10 cellular contexts compared by ENCODE assay signal in genomic region chr4:68342139-68342538, GRCh38. TPM values are rescaled to one million over a fixed set of nuclear protein-coding genes. Genes with fewer than 3 reads are reported as not detected.
DNase-seq lines count a peak whose midpoint lies in the region; ATAC-seq, FAIRE-seq and TF ChIP-seq lines count a peak whose summit lies in the region.
"Had no signal": no experiment of that assay in that cellular context is flagged by ENCODE, and none has a peak within 500 bp of the region (broad histone marks: within the 10 kb centered on the region; RNA-seq: fewer than 3 reads in every experiment).

No MANE protein-coding gene starts in this region.

- POLR2A ChIA-PET in A673 (lab: Charles Lee; ENCODE audit: low non-redundant PET), result no interaction called here

- H2AFZ ChIP-seq in keratinocyte (ENCODE audit: control insufficient read depth, low read length), result no peak overlapping the region

- H3K36me3 Mint-ChIP-seq in brain, result peaks cover 42% of the 10 kb centered on the region

- DNase-seq in A673 (ENCODE audit: low spot score), result peak; percentile 10
- DNase-seq in G401 (ENCODE audit: low spot score), result peak; percentile 43
- peak; percentile 44 for DNase-seq in keratinocyte (ENCODE audit: low read depth, low spot score)
- DNase-seq in T-helper 1 cell, result no peak
- DNase-seq: NCI-H2029 treated with DMSO at 0.1 percent for 48 hours had no signal

- H3K4me2 ChIP-seq in keratinocyte (ENCODE audit: control insufficient read depth, extremely low read depth, insufficient read depth, low read depth, low read length), result peak overlapping the region; percentile 72

- ATAC-seq in GM18873 (IDR thresholded peaks at IDR 0.05; ENCODE audit: low FRiP score, unreplicated experiment) (no peak), HG03571 (IDR thresholded peaks at IDR 0.05; ENCODE audit: unreplicated experiment) (no peak), HG03175 (IDR thresholded peaks at IDR 0.05; ENCODE audit: unreplicated experiment) (no peak)

- intact Hi-C loops in A673 (cut with micrococcal nuclease; ENCODE audit: unreplicated experiment), result no loop called here

- dilution Hi-C loops in keratinocyte (cut with MboI; ENCODE audit: extremely low pct_ligation_motif_present, low sequenced_read_pairs), result no loop called here

- H3K9me3 ChIP-seq in A673 (ENCODE audit: low read depth, low read length, poor library complexity, severe bottlenecking) (no peaks in the 10 kb centered on the region), keratinocyte (ENCODE audit: control insufficient read depth, low read depth, low read length) (no peaks in the 10 kb centered on the region)
- H3K9me3 ChIP-seq: HAP-1 had no signal

- H4K20me1 ChIP-seq in keratinocyte (ENCODE audit: control insufficient read depth, extremely low read depth, insufficient read depth, low read length), result peaks cover 19% of the 10 kb centered on the region

- peaks cover 100% of the 10 kb centered on the region for H3K79me2 ChIP-seq in keratinocyte (ENCODE audit: control insufficient read depth, insufficient read depth, low read length)

- FAIRE-seq in keratinocyte (lab: Jason Lieb, UNC), result peak; percentile 96

- CTCF ChIA-PET in A673 (lab: Charles Lee), result no interaction called here

- H3K4me1 ChIP-seq in A673 (ENCODE audit: insufficient read depth, low read length, poor library complexity, severe bottlenecking) (peaks cover 9% of the 10 kb centered on the region), keratinocyte (ENCODE audit: control insufficient read depth, extremely low read depth, insufficient read depth, low read length) (peaks cover 50% of the 10 kb centered on the region)

- H3K9me1 ChIP-seq in keratinocyte (ENCODE audit: control insufficient read depth, extremely low read depth, insufficient read depth, low read length), result peaks cover 7% of the 10 kb centered on the region

- H3K27ac Mint-ChIP-seq in brain, result peak overlapping the region in 4 of 5 experiments; percentile 4 to 44 (median 16)

- peak overlapping the region; percentile 40 for H3K9ac ChIP-seq in keratinocyte (ENCODE audit: control insufficient read depth, extremely low read depth, insufficient read depth, low read length)

- H3K4me3 Mint-ChIP-seq in brain, result peak overlapping the region; percentile 30 to 70 (median 62)

- no TSS peak for BruUV-seq in A673 (replicated peaks; lab: Mats Ljungman, UMichigan)

- no peak for TF ChIP-seq CTCF in A673 (conservative IDR thresholded peaks at IDR 0.05; ENCODE audit: low read depth, low read length)
- TF ChIP-seq CTCF in brain (conservative IDR thresholded peaks at IDR 0.05), result no peak
- TF ChIP-seq CTCF in keratinocyte (optimal IDR thresholded peaks at IDR 0.05 in 1 of 3, IDR thresholded peaks at IDR 0.05 in 1 of 3, conservative IDR thresholded peaks at IDR 0.05 in 1 of 3; ENCODE audit: extremely low read depth in 1 of 3, insufficient read depth in 2 of 3, low read length in 3 of 3), result no peak

- H3K4me3 ChIP-seq in A673 (ENCODE audit: low read depth, low read length, poor library complexity, severe bottlenecking) (no peak overlapping the region), keratinocyte (ENCODE audit: control insufficient read depth in 2 of 3, extremely low read depth in 1 of 3, insufficient read depth in 2 of 3, low read depth in 1 of 3, low read length in 3 of 3) (peak overlapping the region in 2 of 3 experiments; percentile 8 to 29)
- H3K4me3 ChIP-seq: HAP-1 had no signal

- H3K27ac ChIP-seq in A673 (ENCODE audit: low read depth, low read length, poor library complexity, severe bottlenecking) (no peak overlapping the region), keratinocyte (ENCODE audit: control insufficient read depth, insufficient read depth, low read length) (peak overlapping the region; percentile 72)

- no peaks in the 10 kb centered on the region for H3K27me3 Mint-ChIP-seq in brain

- no peaks in the 10 kb centered on the region for H3K27me3 ChIP-seq in A673 (replicated peaks; ENCODE audit: insufficient read depth, low read depth, low read length, poor library complexity)
- H3K27me3 ChIP-seq in keratinocyte (ENCODE audit: control insufficient read depth, extremely low read depth, insufficient read depth, low read length), result no peaks in the 10 kb centered on the region

- no peaks in the 10 kb centered on the region for H3K9me3 Mint-ChIP-seq in brain

- H3K36me3 ChIP-seq in A673 (ENCODE audit: insufficient read depth, low read length, poor library complexity, severe bottlenecking) (no peaks in the 10 kb centered on the region), keratinocyte (ENCODE audit: control insufficient read depth in 2 of 2, extremely low read depth in 1 of 2, insufficient read depth in 2 of 2, low read length in 2 of 2) (peaks cover 5 to 11% of the 10 kb centered on the region in 2 experiments)

- peaks cover 86% of the 10 kb centered on the region for H3K4me1 Mint-ChIP-seq in brain

- in situ Hi-C loops in G401 (cut with HindIII; ENCODE audit: low sequenced_read_pairs), result no loop called here

RNA-seq across cellular contexts. Expression of gene YTHDC1, which starts 7.8 kb away (rescaled TPM):
- total RNA-seq in A673 (2021), result 45.3 and 51.9 TPM in 2 replicates
- 7.1 and 25.8 TPM in 2 replicates for total RNA-seq in G401 (2014; rRNA removed; shearing (Covaris generic))
- polyA plus RNA-seq in brain (ENCODE audit: insufficient read depth, low read depth, low replicate concordance) (32.7 TPM), keratinocyte (39.1 to 74.2 TPM (median 43.8 TPM) in 3 replicates)
- polyA plus RNA-seq in keratinocyte (2011; ENCODE audit: low read depth), result 180 TPM
- 30.8 and 45.4 TPM in 2 replicates for polyA plus RNA-seq in keratinocyte (2011; cell fraction: cytosol; rRNA removed)
- polyA plus RNA-seq in keratinocyte (2011; cell fraction: nucleus; rRNA removed), result 103 and 139 TPM in 2 replicates
- polyA plus RNA-seq in keratinocyte (2012; ENCODE audit: low replicate concordance), result 49.7 and 83.7 TPM in 2 replicates
- 23.9 to 59.1 TPM (median 29.9 TPM) in 3 replicates for polyA minus RNA-seq in keratinocyte
- 16.5 TPM for polyA minus RNA-seq in keratinocyte (2011; cell fraction: cytosol; rRNA and poly(A)+ RNA removed)
- 50.0 and 81.9 TPM in 2 replicates for polyA minus RNA-seq in keratinocyte (2011; cell fraction: nucleus; rRNA and poly(A)+ RNA removed)

Comparison
In these comparisons a context has a peak if more than half of its experiments do, and no peak if none do; other contexts are left out.
1. DNase-seq: peak in A673 (single experiment), G401 (single experiment) and keratinocyte (single experiment); none in T-helper 1 cell (0 of 5).